ENCODE assay signal across 29 cellular contexts in the genomic region with DNA sequence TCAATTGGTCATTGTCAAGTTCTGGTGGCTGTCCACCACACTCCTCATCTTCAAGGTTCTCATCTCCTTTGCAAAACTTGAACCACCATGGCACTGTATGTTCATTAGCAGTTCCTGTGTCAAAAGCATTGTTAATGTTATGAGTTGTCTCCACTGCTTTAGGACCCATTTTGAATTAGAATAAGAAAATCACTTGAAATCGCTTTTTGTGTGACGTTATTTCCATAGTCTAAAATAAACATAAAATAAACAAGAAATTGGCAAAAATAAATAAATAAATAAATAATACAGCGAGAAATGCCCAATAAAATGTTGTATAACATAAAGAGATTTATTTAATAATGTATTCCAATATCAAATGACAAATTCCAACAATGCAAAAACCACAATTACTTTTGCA.
"Had no signal": no experiment of that assay in that cellular context is flagged by ENCODE, and none has a peak within 500 bp of the region (broad histone marks: within the 10 kb centered on the region; RNA-seq: fewer than 3 reads in every experiment).

No MANE protein-coding gene starts in this region.

- ATAC-seq: effector memory CD8-positive, alpha-beta T cell; esophagus mucosa; foreskin keratinocyte; gastrocnemius medialis; gastroesophageal sphincter; heart left ventricle; heart right ventricle had no signal

- H3K9me3 ChIP-seq: colonic mucosa, esophagus muscularis mucosa, esophagus squamous epithelium, gastrocnemius medialis, gastroesophageal sphincter had no signal

- H3K36me3 ChIP-seq: colonic mucosa, esophagus muscularis mucosa, esophagus squamous epithelium, gastrocnemius medialis, gastroesophageal sphincter, heart left ventricle, heart right ventricle had no signal

- H3K4me1 ChIP-seq: colonic mucosa, esophagus muscularis mucosa, esophagus squamous epithelium, foreskin keratinocyte, gastrocnemius medialis, gastroesophageal sphincter, heart left ventricle had no signal

- H3K27ac ChIP-seq: colonic mucosa, coronary artery, dorsolateral prefrontal cortex, epithelial cell of prostate, esophagus muscularis mucosa, esophagus squamous epithelium, foreskin keratinocyte, gastrocnemius medialis, gastroesophageal sphincter, heart left ventricle, heart right ventricle had no signal

- H3K4me3 ChIP-seq: colonic mucosa, coronary artery, dorsolateral prefrontal cortex, esophagus muscularis mucosa, esophagus squamous epithelium, gastrocnemius medialis, gastroesophageal sphincter, heart left ventricle, heart right ventricle had no signal

- DNase-seq: colonic mucosa; cortex of kidney; dermis blood vessel endothelial cell; dorsolateral prefrontal cortex; effector CD4-positive, alpha-beta T cell; effector CD8-positive, alpha-beta T cell; effector memory CD4-positive, alpha-beta T cell; effector memory CD8-positive, alpha-beta T cell; endodermal cell; erythroblast; esophagus squamous epithelium; foreskin fibroblast; foreskin keratinocyte; foreskin melanocyte; gastrocnemius medialis; glutamatergic neuron; head of caudate nucleus; heart left ventricle; heart right ventricle had no signal

- H3K27me3 Mint-ChIP-seq: effector memory CD8-positive, alpha-beta T cell had no signal

- H3K27me3 ChIP-seq: colonic mucosa, dorsolateral prefrontal cortex, esophagus muscularis mucosa, esophagus squamous epithelium, foreskin keratinocyte, gastrocnemius medialis, gastroesophageal sphincter, heart left ventricle, heart right ventricle had no signal

- H3K4me3 Mint-ChIP-seq: dendritic cell treated with granulocyte-macrophage colony-stimulating factor and Interleukin-4, amounts not matched to agents 40 ng/mL and 50 ng/mL, for 4 days; effector memory CD8-positive, alpha-beta T cell; endodermal cell had no signal

- FAIRE-seq: colon, endometrium, endothelial cell of umbilical vein, frontal cortex had no signal

- H3K4me1 Mint-ChIP-seq: endodermal cell had no signal

- H3K27ac Mint-ChIP-seq: dendritic cell treated with granulocyte-macrophage colony-stimulating factor and Interleukin-4, amounts not matched to agents 40 ng/mL and 50 ng/mL, for 4 days; effector memory CD8-positive, alpha-beta T cell; endodermal cell had no signal
